In the genomic region with DNA sequence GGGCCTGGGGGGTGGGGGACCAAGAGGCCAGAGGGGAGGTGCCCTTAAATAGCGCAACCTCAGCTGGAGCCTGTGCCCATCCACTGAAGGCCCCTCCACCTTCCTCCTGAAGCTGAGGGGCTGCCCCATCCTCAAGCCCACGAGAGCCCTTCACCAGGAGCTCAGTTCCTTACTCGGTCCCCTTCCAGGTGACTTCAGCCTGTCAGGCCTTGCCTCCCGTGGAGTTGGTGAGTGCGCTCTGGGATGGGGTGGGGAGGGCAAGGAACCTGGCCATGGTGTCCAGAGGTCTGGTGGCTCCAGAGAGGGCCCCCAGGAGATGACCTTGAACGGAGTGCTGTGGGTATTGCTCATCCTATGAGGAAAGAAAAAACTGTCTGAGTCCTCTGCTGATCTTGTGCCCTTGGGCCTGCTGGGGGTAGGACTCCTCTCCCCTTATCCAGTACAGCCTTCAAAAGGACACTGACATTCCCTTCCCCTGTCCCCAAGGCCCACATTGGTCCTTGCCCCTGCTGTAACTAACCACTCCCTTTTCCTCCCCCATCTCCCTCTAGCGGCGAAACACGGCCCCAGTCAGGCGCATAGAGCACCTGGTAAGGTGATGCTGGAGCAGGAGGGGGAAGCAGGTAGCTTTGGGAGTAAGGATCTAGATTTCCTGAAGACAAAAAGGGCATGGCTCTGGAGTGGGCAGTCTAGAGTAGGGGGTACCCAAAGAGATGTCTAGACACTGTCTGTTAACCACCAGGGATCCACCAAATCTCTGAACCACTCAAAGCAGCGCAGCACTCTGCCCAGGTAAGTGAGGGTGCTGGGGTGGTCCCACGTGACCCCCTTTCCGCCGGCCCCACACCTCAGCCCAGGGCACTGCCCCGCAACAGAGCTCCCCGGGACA, we compare ENCODE assay signal across 9 cellular contexts. TPM values are rescaled to one million over a fixed set of nuclear protein-coding genes. Genes with fewer than 3 reads are reported as not detected.
DNase-seq lines count a peak whose midpoint lies in the region; ATAC-seq and TF ChIP-seq lines count a peak whose summit lies in the region.
"Had no signal": no experiment of that assay in that cellular context is flagged by ENCODE, and none has a peak within 500 bp of the region (broad histone marks: within the 10 kb centered on the region; RNA-seq: fewer than 3 reads in every experiment).

No MANE protein-coding gene starts in this region.

- TF ChIP-seq CTCF in GM12865 (IDR thresholded peaks at IDR 0.05; ENCODE audit: insufficient read depth, low read depth, low read length, missing control alignments) (peak; percentile 61), lower lobe of right lung (IDR thresholded peaks at IDR 0.05) (peak; percentile 64)

- peaks cover 58% of the 10 kb centered on the region for H3K36me3 ChIP-seq in lower lobe of right lung

- no peaks in the 10 kb centered on the region for H3K9me3 ChIP-seq in lower lobe of right lung

- DNase-seq in GM12865 (ENCODE audit: low read depth) (peak; percentile 47), NCI-H187 (lab: John Stamatoyannopoulos, UW) (peak; percentile 66 to 75), lower lobe of right lung (no peak)
- peak; percentile 56 to 62 for DNase-seq in activated CD4-positive, alpha-beta T cell treated with anti-CD3 and anti-CD28 coated beads, Interleukin-2, amount 50 U/mL, for 4 hours
- peak; percentile 52 for DNase-seq in effector CD4-positive, alpha-beta T cell
- peak; percentile 39 for DNase-seq in stimulated activated CD8-positive, alpha-beta memory T cell treated with anti-CD3 and anti-CD28 coated beads, Interleukin-15, amount 100 ng/mL, for 1 hour (ENCODE audit: low read depth)

- H3K4me3 ChIP-seq in GM12865 (ENCODE audit: low read depth, low read length) (peak overlapping the region; percentile 79), lower lobe of right lung (peak overlapping the region; percentile 83)

- ATAC-seq in lower lobe of right lung (peak; percentile 40 to 65), HG03565 (IDR thresholded peaks at IDR 0.05; ENCODE audit: unreplicated experiment) (no peak), HG03342 (IDR thresholded peaks at IDR 0.05; ENCODE audit: unreplicated experiment) (no peak)

- no peaks in the 10 kb centered on the region for H3K27me3 ChIP-seq in lower lobe of right lung (ENCODE audit: low read depth)

- peak overlapping the region; percentile 97 for H3K27ac ChIP-seq in lower lobe of right lung

- H3K4me1 ChIP-seq in lower lobe of right lung: peaks cover 69% of the 10 kb centered on the region

- intact Hi-C loops in lower lobe of right lung (cut with DNase I): no loop called here

RNA-seq across cellular contexts. Expression of a gene that starts 3.6 kb away (rescaled TPM):
- 186 TPM for total RNA-seq in lower lobe of right lung

RNA-seq across cellular contexts. Expression of a gene that starts 25.7 kb away (rescaled TPM):
- total RNA-seq in lower lobe of right lung: 47.9 TPM

RNA-seq across cellular contexts. Expression of a gene that starts 44.0 kb away (rescaled TPM):
- total RNA-seq in lower lobe of right lung: 58.5 TPM

RNA-seq across cellular contexts. Expression of a gene that starts 47.2 kb away (rescaled TPM):
- total RNA-seq in lower lobe of right lung: 453 TPM

RNA-seq across cellular contexts. Expression of a gene that starts 49.8 kb away (rescaled TPM):
- total RNA-seq in lower lobe of right lung: not detected
- total RNA-seq: dermis microvascular lymphatic vessel endothelial cell had no signal

Comparison
In these comparisons a context has a peak if more than half of its experiments do, and no peak if none do; other contexts are left out.
1. ATAC-seq: peak in lower lobe of right lung (2 of 2); none in HG03565 (single experiment) and HG03342 (single experiment).